Comparison of ENCODE assay signal across 8 cellular contexts in the genomic region with DNA sequence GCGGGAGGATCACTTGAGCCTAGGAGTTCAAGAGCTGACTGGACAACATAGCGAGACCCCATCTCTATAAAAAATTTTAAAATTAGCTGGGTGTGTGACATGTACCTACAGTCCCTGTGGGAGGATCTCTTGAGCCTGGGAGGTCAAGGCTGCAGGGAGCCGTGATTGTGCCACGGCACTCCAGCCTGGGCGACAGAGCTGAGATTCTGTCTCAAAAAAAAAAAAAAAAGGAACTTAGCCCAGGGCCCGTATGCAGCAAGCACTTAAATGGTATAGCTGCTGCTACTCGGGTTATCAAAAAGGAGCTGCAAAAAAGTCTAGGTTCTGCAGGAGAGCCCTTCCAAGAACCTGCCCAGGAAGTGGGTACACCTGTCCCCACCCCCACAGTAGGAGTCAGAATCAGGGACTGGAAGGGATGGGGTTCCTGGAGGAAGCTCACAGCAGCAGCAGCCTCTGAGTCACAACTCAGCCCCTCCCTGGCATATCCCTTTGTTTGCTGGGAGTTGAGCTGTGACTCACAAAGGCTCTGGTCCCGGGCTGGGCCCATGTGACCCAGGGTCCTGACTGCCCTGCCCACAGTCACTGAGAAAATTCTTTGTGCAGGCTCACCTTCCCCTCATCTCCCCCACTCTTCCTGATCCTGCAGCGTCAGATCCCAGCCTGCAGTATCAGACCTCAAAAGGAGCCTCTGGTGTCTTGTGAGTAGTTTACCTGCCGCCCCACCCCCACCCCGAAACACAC. TPM values are rescaled to one million over a fixed set of nuclear protein-coding genes. Genes with fewer than 3 reads are reported as not detected.
DNase-seq lines count a peak whose midpoint lies in the region; ATAC-seq and TF ChIP-seq lines count a peak whose summit lies in the region.

A gene with protein sequence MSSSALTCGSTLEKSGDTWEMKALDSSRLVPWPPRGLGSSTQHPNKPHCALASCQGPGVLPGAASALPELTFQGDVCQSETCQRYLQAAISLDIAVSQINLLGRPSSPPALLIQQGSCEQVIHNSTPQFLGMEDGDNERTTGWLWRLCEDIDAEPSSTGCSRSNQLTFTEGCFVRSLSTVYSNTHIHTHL (plus strand): TSS at position 576 of the 741 bp plus-strand sequence. CDS start 13,031 bp downstream, outside the sequence.

- in situ Hi-C loops in transverse colon (cut with MboI; ENCODE audit: low pct_ligation_motif_present in 1 of 4, low pct_unique_long_range_greater_than_20kb in 1 of 4, low sequenced_read_pairs in 3 of 4): no loop called here

- no peaks in the 10 kb centered on the region for H3K36me3 ChIP-seq in left lung
- no peaks in the 10 kb centered on the region for H3K36me3 ChIP-seq in transverse colon

- no peak for TF ChIP-seq CTCF in left lung (IDR thresholded peaks at IDR 0.05)
- TF ChIP-seq CTCF in transverse colon (IDR thresholded peaks at IDR 0.05): no peak

- H3K4me1 ChIP-seq in left lung: peaks cover 3 to 49% of the 10 kb centered on the region in 2 donors
- H3K4me1 ChIP-seq in transverse colon: peaks cover 7 to 40% (median 15%) of the 10 kb centered on the region in 4 donors

- intact Hi-C loops in left lung (cut with DNase I) (no loop called here), transverse colon (cut with DNase I; ENCODE audit: low total_unique reads) (no loop called here)

- no peak for TF ChIP-seq EP300 in transverse colon (IDR thresholded peaks at IDR 0.05; ENCODE audit: low read depth)

- 48 to 93% methylated on average over 2 to 11 of the region's 11 CpGs for WGBS in transverse colon (ENCODE audit: low coverage in 1 of 2), 2 donors

- DNase-seq in GM04504 (ENCODE audit: low read depth) (peak; percentile 69), NCI-H226 (peak; percentile 94), dermis blood vessel endothelial cell (peak; percentile 95), left lung (peak; percentile 89 to 90), transverse colon (peak; percentile 85), NCI-H2171 treated with DMSO at 0.1 percent for 48 hours (lab: John Stamatoyannopoulos, UW) (no peak)

- ATAC-seq in left lung (peak; percentile 95), HG02852 (IDR thresholded peaks at IDR 0.05; ENCODE audit: unreplicated experiment) (no peak), HG02870 (IDR thresholded peaks at IDR 0.05; ENCODE audit: unreplicated experiment) (no peak)

- no peaks in the 10 kb centered on the region for H3K27me3 ChIP-seq in left lung
- H3K27me3 ChIP-seq in transverse colon: no peaks in the 10 kb centered on the region

- no peak for TF ChIP-seq POLR2A in transverse colon (IDR thresholded peaks at IDR 0.05)

- no peak within 1 kb of the TSS for H3K4me3 ChIP-seq in left lung
- no peak within 1 kb of the TSS for H3K4me3 ChIP-seq in transverse colon

- H3K9me3 ChIP-seq in left lung (no peaks in the 10 kb centered on the region), transverse colon (no peaks in the 10 kb centered on the region)

- peak within 1 kb of the TSS; percentile 39 to 65 for H3K27ac ChIP-seq in left lung
- H3K27ac ChIP-seq in transverse colon: peak within 1 kb of the TSS; percentile 66 to 88 (median 80)

RNA-seq across cellular contexts. Expression of the gene that starts here (rescaled TPM):
- 0.17 and 0.33 TPM in 2 replicates for total RNA-seq in dermis blood vessel endothelial cell
- total RNA-seq in left lung: under 1 TPM; 0.17 to 0.21 TPM
- not detected for total RNA-seq in transverse colon

Comparison
In these comparisons a context has a peak if more than half of its experiments do, and no peak if none do; other contexts are left out.
1. Peak in DNase-seq in dermis blood vessel endothelial cell; RNA of the gene not detected or under 1 TPM.
2. Peak in DNase-seq, ATAC-seq and H3K27ac ChIP-seq in left lung; RNA of the gene not detected or under 1 TPM.
3. Peak in DNase-seq and H3K27ac ChIP-seq in transverse colon; RNA of the gene not detected or under 1 TPM.